Comparison of ENCODE assay signal across 9 cellular contexts in genomic region chr22:39773976-39774539, GRCh38.
A peak's percentile ranks its signal among the peaks of the same experiment; 100 is the strongest.
DNase-seq lines count a peak whose midpoint lies in the region; ATAC-seq lines count a peak whose summit lies in the region.
"Had no signal": no experiment of that assay in that cellular context is flagged by ENCODE, and none has a peak within 500 bp of the region (broad histone marks: within the 10 kb centered on the region; RNA-seq: fewer than 3 reads in every experiment).

No MANE protein-coding gene starts in this region.

- ATAC-seq in GM18502 (IDR thresholded peaks at IDR 0.05; ENCODE audit: poor library complexity, unreplicated experiment) = peak; percentile 70
- peak; percentile 43 for ATAC-seq in HG03354 (IDR thresholded peaks at IDR 0.05; ENCODE audit: poor library complexity, severe bottlenecking, unreplicated experiment)
- ATAC-seq: GM23338 had no signal

- DNase-seq in activated T-cell treated with anti-CD3 and anti-CD28 coated beads for 48 hours (ENCODE audit: low read depth) = peak; percentile 4
- peak; percentile 2 for DNase-seq in pons (ENCODE audit: low spot score)
- DNase-seq in COR-L47 (lab: John Stamatoyannopoulos, UW) = no peak
- no peak for DNase-seq in COLO668 (lab: John Stamatoyannopoulos, UW; ENCODE audit: unreplicated experiment)
- no peak for DNase-seq in posterior cingulate gyrus
- no peak for DNase-seq in NCI-H748 treated with DMSO at 0.1 percent for 48 hours (lab: John Stamatoyannopoulos, UW)

- intact Hi-C loops in posterior cingulate gyrus (cut with DNase I) = loop anchor here (2.0 kb wide), 1 partner anchor 59 kb away; no protein-coding TSS in a partner anchor

Comparison
In these comparisons a context has a peak if more than half of its experiments do, and no peak if none do; other contexts are left out.
1. DNase-seq: peak in activated T-cell treated with anti-CD3 and anti-CD28 coated beads for 48 hours (single experiment) and pons (single experiment); none in COR-L47 (single experiment), COLO668 (single experiment), posterior cingulate gyrus (0 of 10) and NCI-H748 treated with DMSO at 0.1 percent for 48 hours (single experiment).